In the genomic region with DNA sequence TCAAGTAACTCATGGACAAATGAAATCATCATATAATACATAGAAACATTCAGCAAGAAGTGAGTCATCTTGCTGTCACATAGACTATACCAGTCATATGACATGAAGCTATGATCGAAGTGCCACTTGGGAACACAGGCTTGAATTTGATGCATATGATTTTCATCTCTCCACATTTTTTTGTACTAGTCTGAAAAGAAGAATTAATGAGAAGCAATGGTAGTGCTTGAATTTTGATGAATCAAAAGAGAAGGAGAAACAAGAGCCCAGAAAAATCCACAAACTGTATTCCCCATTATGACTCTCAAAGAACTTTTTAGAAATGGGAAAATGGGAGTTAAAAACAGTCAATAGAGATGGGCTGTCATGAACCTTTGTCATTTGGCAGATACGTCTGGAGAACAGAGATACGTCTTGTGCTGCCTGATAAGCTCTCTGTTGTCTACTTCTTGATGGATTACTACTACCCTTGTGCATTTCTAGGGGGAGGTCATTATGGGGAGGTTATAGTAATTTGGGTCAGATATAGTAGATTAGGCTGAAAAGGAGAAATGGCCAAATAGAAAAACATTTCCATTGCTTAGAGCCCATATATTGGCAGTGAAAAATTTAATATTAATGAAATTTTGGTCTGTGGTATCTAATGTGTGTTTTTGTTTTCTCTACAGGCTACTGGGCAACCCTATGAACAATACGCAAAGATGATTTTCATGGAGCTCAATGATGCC, we compare ENCODE assay signal across 1 cellular context.
TF ChIP-seq lines count a peak whose summit lies in the region.

No MANE protein-coding gene starts in this region.

TF ChIP-seq in HCT116, 20 proteins besides CTCF, POLR2A, EP300 and RAD21 (continued from another document):
- 0 out of 2 replicates have a peak, but pooled peaks have one; percentile 8 for TF ChIP-seq FOSL1 (IDR thresholded peaks at IDR 0.05; ENCODE audit: low read depth)
TF ChIP-seq in HCT116: peak in this region for 1.
